Comparison of ENCODE assay signal across 8 cellular contexts in the genomic region with DNA sequence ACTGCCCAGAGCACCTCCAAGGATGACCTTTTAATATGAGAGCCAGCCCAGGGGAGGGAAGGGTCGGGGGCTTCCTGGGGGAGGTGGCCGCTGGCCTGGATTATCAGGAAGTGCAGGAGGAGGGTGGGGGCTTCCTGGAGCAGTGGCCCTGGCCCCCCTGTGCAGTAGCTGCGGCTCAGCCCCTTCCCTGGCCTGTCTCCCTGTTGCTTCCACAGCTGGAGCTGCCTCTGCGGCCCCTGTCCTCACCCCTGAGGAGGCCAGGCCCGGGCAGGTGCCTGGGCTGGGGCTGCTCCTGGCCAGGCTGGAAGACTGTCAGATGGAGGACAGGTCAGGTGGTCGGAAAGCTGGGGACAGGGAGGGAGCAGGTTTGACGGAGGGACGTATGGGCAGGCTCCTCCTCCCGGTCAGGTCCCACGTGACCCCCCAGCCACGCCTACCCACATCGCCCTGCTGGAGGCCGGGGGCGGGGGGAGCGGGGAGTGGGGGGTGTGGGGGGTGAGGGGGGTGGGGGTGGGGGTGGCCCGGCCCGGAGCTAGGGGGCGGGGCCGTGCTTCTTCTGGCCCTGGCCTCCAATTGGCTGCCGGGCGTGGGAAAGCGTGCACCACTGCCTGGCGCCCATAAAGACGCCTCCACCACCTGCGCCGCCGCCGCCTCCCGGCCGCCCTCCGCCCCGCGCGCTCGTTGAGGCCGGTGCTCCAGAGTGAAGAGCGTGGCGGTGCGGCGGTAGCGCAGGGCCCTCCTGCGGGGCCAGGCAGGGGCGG. TPM values are rescaled to one million over a fixed set of nuclear protein-coding genes. Genes with fewer than 3 reads are reported as not detected.
DNase-seq lines count a peak whose midpoint lies in the region; ATAC-seq and TF ChIP-seq lines count a peak whose summit lies in the region.

No MANE protein-coding gene starts in this region.

- H3K27me3 ChIP-seq in DOHH2 (ENCODE audit: control insufficient read depth, low read length) (peaks cover 15% of the 10 kb centered on the region), GM23248 (replicated peaks; ENCODE audit: insufficient read depth) (no peaks in the 10 kb centered on the region), MG63 (no peaks in the 10 kb centered on the region), SK-N-SH (ENCODE audit: insufficient read depth) (no peaks in the 10 kb centered on the region), upper lobe of left lung (peaks cover 0 to 2% (median under 1%) of the 10 kb centered on the region in 4 donors)

- peak; percentile 72 for ATAC-seq in Right ventricle myocardium inferior
- peak; percentile 59 to 81 for ATAC-seq in upper lobe of left lung (ENCODE audit: low FRiP score in 2 of 2)

- TF ChIP-seq RAD21 in SK-N-SH (IDR thresholded peaks at IDR 0.05; ENCODE audit: low read length), result no peak

- H2AFZ ChIP-seq in GM23248 (peak overlapping the region; percentile 75), SK-N-SH (ENCODE audit: low read depth) (peak overlapping the region; percentile 51; the same call in 1 of the 2 replicates)

- peaks cover 6% of the 10 kb centered on the region; the same call in 1 of the 2 replicates for H3K79me2 ChIP-seq in DOHH2 (ENCODE audit: control insufficient read depth, low read length)
- no peaks in the 10 kb centered on the region for H3K79me2 ChIP-seq in GM23248 (ENCODE audit: insufficient read depth)
- no peaks in the 10 kb centered on the region for H3K79me2 ChIP-seq in SK-N-SH (ENCODE audit: insufficient read depth)

- no peaks in the 10 kb centered on the region for H3K36me3 ChIP-seq in DOHH2 (ENCODE audit: control insufficient read depth, low read length)
- no peaks in the 10 kb centered on the region for H3K36me3 ChIP-seq in GM23248 (ENCODE audit: low read depth)
- H3K36me3 ChIP-seq in MG63, result no peaks in the 10 kb centered on the region
- no peaks in the 10 kb centered on the region for H3K36me3 ChIP-seq in SK-N-SH (replicated peaks in 1 of 2; ENCODE audit: control insufficient read depth in 1 of 2, insufficient read depth in 2 of 2, low read length in 1 of 2)
- no peaks in the 10 kb centered on the region for H3K36me3 ChIP-seq in upper lobe of left lung

- H4K20me1 ChIP-seq in DOHH2 (ENCODE audit: control insufficient read depth, insufficient read depth, low read depth, low read length) (no peaks in the 10 kb centered on the region), GM23248 (ENCODE audit: insufficient read depth) (no peaks in the 10 kb centered on the region), SK-N-SH (ENCODE audit: insufficient read depth) (no peaks in the 10 kb centered on the region)

- H3K4me3 ChIP-seq in DOHH2 (ENCODE audit: low read length) (peak overlapping the region; percentile 87), GM23248 (peak overlapping the region; percentile 68), MG63 (peak overlapping the region; percentile 38), SK-N-SH (ENCODE audit: low read depth in 2 of 2, low read length in 1 of 2) (peak overlapping the region; percentile 59), upper lobe of left lung (peak overlapping the region; percentile 67 to 90 (median 75))

- H3K36me3 Mint-ChIP-seq in activated naive CD8-positive, alpha-beta T cell, result no peaks in the 10 kb centered on the region

- peak overlapping the region; percentile 98 for H3K27ac ChIP-seq in DOHH2 (ENCODE audit: low read depth, low read length)
- no peak overlapping the region for H3K27ac ChIP-seq in GM23248
- peak overlapping the region in 1 of 2 experiments; percentile 97; a peak in 2 of 4 replicates for H3K27ac ChIP-seq in SK-N-SH (ENCODE audit: low read depth in 2 of 2, low read length in 1 of 2)
- H3K27ac ChIP-seq in upper lobe of left lung, result peak overlapping the region; percentile 96 to 99 (median 98)

- peak; percentile 73 for DNase-seq in GM23248
- peak; percentile 37 for DNase-seq in MG63
- DNase-seq in SK-N-SH, result peak; percentile 98
- DNase-seq in Right ventricle myocardium inferior (ENCODE audit: missing footprints), result peak; percentile 95
- peak; percentile 96 for DNase-seq in posterior vena cava (ENCODE audit: low spot score)
- DNase-seq in upper lobe of left lung, result peak; percentile 96 to 97

- H3K9ac ChIP-seq in GM23248, result peak overlapping the region; percentile 66
- H3K9ac ChIP-seq in SK-N-SH, result peak overlapping the region; percentile 65; the same call in 1 of the 2 replicates

- H3K4me3 Mint-ChIP-seq in activated naive CD8-positive, alpha-beta T cell, result peak overlapping the region; percentile 88

- TF ChIP-seq EP300 in SK-N-SH (IDR thresholded peaks at IDR 0.05; ENCODE audit: borderline replicate concordance in 1 of 2, low read depth in 1 of 2, low read length in 1 of 2), result no peak
- no peak for TF ChIP-seq EP300 in upper lobe of left lung (IDR thresholded peaks at IDR 0.05)

- no peaks in the 10 kb centered on the region for H3K9me3 Mint-ChIP-seq in activated naive CD8-positive, alpha-beta T cell (ENCODE audit: low read depth)

- in situ Hi-C loops in GM23248 (cut with MboI), result loop anchor here (10.0 kb wide), 1 partner anchor 131 kb away; the partner anchor contains the start of gene PEX10

- TF ChIP-seq CTCF in DOHH2 (IDR thresholded peaks at IDR 0.05; ENCODE audit: low read depth, low read length, poor library complexity, severe bottlenecking) (no peak), SK-N-SH (IDR thresholded peaks at IDR 0.05) (no peak), upper lobe of left lung (IDR thresholded peaks at IDR 0.05) (no peak)

- no peaks in the 10 kb centered on the region for H3K27me3 Mint-ChIP-seq in activated naive CD8-positive, alpha-beta T cell

- H3K4me2 ChIP-seq in DOHH2 (ENCODE audit: low read length), result peak overlapping the region; percentile 100
- peak overlapping the region; percentile 54 for H3K4me2 ChIP-seq in GM23248 (ENCODE audit: unreplicated experiment)
- peak overlapping the region; percentile 88 for H3K4me2 ChIP-seq in SK-N-SH

- CTCF ChIA-PET in SK-N-SH (lab: Yijun Ruan, JAX), result interaction anchor here (0.6 to 5.1 kb wide), 8 partner anchors 11 to 131 kb away, joined by 3 to 53 read pairs (median 15); partner anchors contain the start of gene HES5

- peak in 2 of 4 donors; percentile 39 to 79 for TF ChIP-seq POLR2A in upper lobe of left lung (IDR thresholded peaks at IDR 0.05)

- H3K9me3 ChIP-seq in DOHH2 (ENCODE audit: control insufficient read depth, insufficient read depth, low read length), result no peaks in the 10 kb centered on the region
- no peaks in the 10 kb centered on the region for H3K9me3 ChIP-seq in GM23248 (ENCODE audit: low read depth)
- no peaks in the 10 kb centered on the region for H3K9me3 ChIP-seq in MG63
- H3K9me3 ChIP-seq in SK-N-SH, result no peaks in the 10 kb centered on the region
- H3K9me3 ChIP-seq in upper lobe of left lung, result no peaks in the 10 kb centered on the region

- H3F3A ChIP-seq in DOHH2 (ENCODE audit: control insufficient read depth, insufficient read depth), result peaks cover 21% of the 10 kb centered on the region
- H3F3A ChIP-seq in GM23248 (ENCODE audit: insufficient read depth), result peaks cover 4% of the 10 kb centered on the region; the same call in 1 of the 2 replicates
- no peaks in the 10 kb centered on the region for H3F3A ChIP-seq in SK-N-SH (replicated peaks; ENCODE audit: insufficient read depth)

- no peaks in the 10 kb centered on the region for H3K9me2 ChIP-seq in DOHH2 (replicated peaks; ENCODE audit: control insufficient read depth, low read length)
- no peaks in the 10 kb centered on the region for H3K9me2 ChIP-seq in GM23248 (ENCODE audit: insufficient read depth)
- H3K9me2 ChIP-seq in SK-N-SH, result no peaks in the 10 kb centered on the region

- intact Hi-C loops in Right ventricle myocardium inferior (cut with DNase I), result loop anchor here (2.0 to 10.0 kb wide), 2 partner anchors 19 to 351 kb away; partner anchors contain the start of genes FAAP20 and PANK4
- intact Hi-C loops in posterior vena cava (cut with DNase I), result loop anchor here in 1 of 2 donors (1.0 to 5.0 kb wide), 2 partner anchors 85 to 129 kb away; no protein-coding TSS in a partner anchor

- H3K27ac Mint-ChIP-seq in activated naive CD8-positive, alpha-beta T cell, result no peak overlapping the region

- POLR2A ChIA-PET in SK-N-SH (lab: Yijun Ruan, JAX), result interaction anchor here (0.7 to 1.8 kb wide), 6 partner anchors 12 to 86 kb away, joined by 3 to 6 read pairs (median 4); partner anchors contain the start of gene PANK4

- H3K4me1 ChIP-seq in DOHH2 (ENCODE audit: control insufficient read depth, low read length) (peaks cover 47% of the 10 kb centered on the region), GM23248 (ENCODE audit: insufficient read depth) (peaks cover 10% of the 10 kb centered on the region), SK-N-SH (ENCODE audit: control insufficient read depth in 1 of 2, insufficient read depth in 2 of 2, low read depth in 1 of 2, low read length in 1 of 2) (peaks cover 0 to 56% of the 10 kb centered on the region in 2 experiments; a peak in 1 of 4 replicates), upper lobe of left lung (peaks cover 56 to 78% (median 73%) of the 10 kb centered on the region in 4 donors)

- WGBS in GM23248 (ENCODE audit: low coverage in 1 of 2, low lambda C conversion rate in 2 of 2, missing lambda C conversion rate in 2 of 2), 2 experiments, result 12 to 14% methylated on average over 15 to 21 of the region's 43 CpGs
- WGBS in SK-N-SH (ENCODE audit: low lambda C conversion rate), result 4% methylated on average over 11 of the region's 43 CpGs
- WGBS in upper lobe of left lung, 2 donors, result 0 to 4% methylated on average over 1 to 20 of the region's 43 CpGs

- H3K4me1 Mint-ChIP-seq in activated naive CD8-positive, alpha-beta T cell (ENCODE audit: low read depth), result peaks cover 28% of the 10 kb centered on the region

RNA-seq across cellular contexts. Expression of gene TNFRSF14, which starts 10.2 kb away (rescaled TPM):
- total RNA-seq in GM23248 (2014; rRNA removed; shearing (Covaris generic)), result 4.7 and 13.3 TPM in 2 replicates
- polyA plus RNA-seq in GM23248 (2016; fragmentation: Nextera tagmentation; extraction: Ambion mirVana) (7.8 and 7.9 TPM in 2 replicates), SK-N-SH (2012; rRNA removed) (0.19 and 0.28 TPM in 2 replicates)
- 0.15 and 4.5 TPM in 2 replicates for total RNA-seq in MG63 (2014; rRNA removed; shearing (Covaris generic); ENCODE audit: low replicate concordance)
- 0.03 and 0.08 TPM in 2 replicates for polyA plus RNA-seq in SK-N-SH (2012; cell fraction: cytosol; rRNA removed)
- polyA plus RNA-seq in SK-N-SH (2012; cell fraction: nucleus; rRNA removed), result 0.61 and 0.96 TPM in 2 replicates
- total RNA-seq in Right ventricle myocardium inferior (15.7 TPM), posterior vena cava (10 to 100 TPM; 37.7 to 63.6 TPM), upper lobe of left lung (100 to 1,000 TPM in 4 of 6 donors, 10 to 100 TPM in 2; 61.1 to 641 (median 147) TPM)

RNA-seq across cellular contexts. Expression of gene HES5, which starts 15.9 kb away (rescaled TPM):
- total RNA-seq in GM23248 (2014; rRNA removed; shearing (Covaris generic)), result 1.1 TPM in 1 of 2 replicates, not detected in the other
- not detected in 2 replicates for polyA plus RNA-seq in GM23248 (2016; fragmentation: Nextera tagmentation; extraction: Ambion mirVana)
- not detected in 2 replicates for total RNA-seq in MG63 (2014; rRNA removed; shearing (Covaris generic); ENCODE audit: low replicate concordance)
- polyA plus RNA-seq in SK-N-SH (2012; rRNA removed), result 0.03 and 0.05 TPM in 2 replicates
- polyA plus RNA-seq in SK-N-SH (2012; cell fraction: cytosol; rRNA removed), result 0.06 TPM in 1 of 2 replicates, not detected in the other
- polyA plus RNA-seq in SK-N-SH (2012; cell fraction: nucleus; rRNA removed), result 0.14 and 0.20 TPM in 2 replicates
- 1.3 TPM for total RNA-seq in Right ventricle myocardium inferior
- under 1 TPM; 0.24 to 0.32 TPM for total RNA-seq in posterior vena cava
- 1 to 10 TPM in 2 of 6 donors, under 1 TPM in 2, not detected in 2; 0.31 to 1.6 (median 0.92) TPM for total RNA-seq in upper lobe of left lung

RNA-seq across cellular contexts. Expression of gene PANK4, which starts 19.5 kb away (rescaled TPM):
- total RNA-seq in GM23248 (2014; rRNA removed; shearing (Covaris generic)), result 29.7 and 35.5 TPM in 2 replicates
- polyA plus RNA-seq in GM23248 (2016; fragmentation: Nextera tagmentation; extraction: Ambion mirVana) (15.5 and 18.0 TPM in 2 replicates), SK-N-SH (2012; rRNA removed) (15.1 and 16.6 TPM in 2 replicates)
- total RNA-seq in MG63 (2014; rRNA removed; shearing (Covaris generic); ENCODE audit: low replicate concordance), result 16.6 and 17.3 TPM in 2 replicates
- 5.9 and 8.7 TPM in 2 replicates for polyA plus RNA-seq in SK-N-SH (2012; cell fraction: cytosol; rRNA removed)
- polyA plus RNA-seq in SK-N-SH (2012; cell fraction: nucleus; rRNA removed), result 64.1 and 71.4 TPM in 2 replicates
- total RNA-seq in Right ventricle myocardium inferior (46.4 TPM), posterior vena cava (10 to 100 TPM; 17.4 to 18.6 TPM), upper lobe of left lung (100 to 1,000 TPM in 1 of 6 donors, 10 to 100 TPM in 5; 20.7 to 123 (median 36.9) TPM)

RNA-seq across cellular contexts. Expression of gene PRXL2B, which starts 40.6 kb away (rescaled TPM):
- total RNA-seq in GM23248 (2014; rRNA removed; shearing (Covaris generic)), result 8.5 and 11.3 TPM in 2 replicates
- polyA plus RNA-seq in GM23248 (2016; fragmentation: Nextera tagmentation; extraction: Ambion mirVana), result 12.4 and 13.5 TPM in 2 replicates
- 9.6 and 12.3 TPM in 2 replicates for total RNA-seq in MG63 (2014; rRNA removed; shearing (Covaris generic); ENCODE audit: low replicate concordance)
- 28.0 and 33.7 TPM in 2 replicates for polyA plus RNA-seq in SK-N-SH (2012; rRNA removed)
- 13.0 and 22.1 TPM in 2 replicates for polyA plus RNA-seq in SK-N-SH (2012; cell fraction: cytosol; rRNA removed)
- polyA plus RNA-seq in SK-N-SH (2012; cell fraction: nucleus; rRNA removed), result 43.9 and 44.0 TPM in 2 replicates
- 12.2 TPM for total RNA-seq in Right ventricle myocardium inferior
- 10 to 100 TPM; 11.4 to 12.2 TPM for total RNA-seq in posterior vena cava
- total RNA-seq in upper lobe of left lung, result 10 to 100 TPM; 10.5 to 34.2 (median 22.0) TPM

Comparison
In these comparisons a context has a peak if more than half of its experiments do, and no peak if none do; other contexts are left out.
1. DNase-seq: peak in every context shown above with its lines; median percentile 98 in SK-N-SH; 96 in upper lobe of left lung; 96 in posterior vena cava; 95 in Right ventricle myocardium inferior; 73 in GM23248; 37 in MG63.